Comparison of ENCODE assay signal across 7 cellular contexts in the genomic region with DNA sequence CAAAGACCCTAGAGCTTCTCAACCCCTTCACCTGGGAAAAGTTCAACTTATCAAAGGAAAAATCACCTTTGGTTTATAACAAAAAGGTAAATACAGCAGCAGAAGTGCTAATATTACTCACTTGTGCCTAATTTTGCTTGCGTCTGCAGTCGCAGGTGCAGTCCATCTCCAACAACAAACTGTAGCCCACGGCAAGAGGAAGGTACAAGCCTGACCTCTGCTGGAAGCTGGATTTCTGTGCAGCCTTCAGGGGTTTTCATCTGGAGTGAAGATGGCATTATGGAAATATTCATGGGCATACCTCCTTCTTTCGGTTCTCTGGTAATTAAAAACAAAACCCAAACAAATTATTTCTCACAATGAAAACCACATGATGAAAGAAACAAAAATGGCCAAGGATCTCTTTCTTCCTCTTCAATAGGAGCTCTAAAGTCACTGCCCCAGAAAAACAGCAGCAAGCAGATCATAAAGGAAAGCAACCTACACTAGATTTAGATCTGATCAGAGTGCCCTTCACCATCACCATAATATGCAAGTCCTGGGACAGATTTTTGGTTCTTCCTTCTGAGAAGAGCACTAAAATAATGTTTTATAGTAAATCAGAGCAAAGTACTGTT. TPM values are rescaled to one million over a fixed set of nuclear protein-coding genes. Genes with fewer than 3 reads are reported as not detected.
DNase-seq lines count a peak whose midpoint lies in the region; ATAC-seq and TF ChIP-seq lines count a peak whose summit lies in the region.

No MANE protein-coding gene starts in this region.

- no peak overlapping the region for H3K4me3 ChIP-seq in thoracic aorta

- TF ChIP-seq CTCF in thoracic aorta (IDR thresholded peaks at IDR 0.05), result peak; percentile 31

- ATAC-seq in GM18909 (IDR thresholded peaks at IDR 0.05; ENCODE audit: poor library complexity, unreplicated experiment), result peak; percentile 78
- ATAC-seq in HG03064 (IDR thresholded peaks at IDR 0.05; ENCODE audit: low read depth, unreplicated experiment), result peak; percentile 75
- no peak for ATAC-seq in thoracic aorta (ENCODE audit: insufficient number of reproducible peaks, low FRiP score, low read depth)

- no peaks in the 10 kb centered on the region for H3K9me3 ChIP-seq in thoracic aorta

- no peaks in the 10 kb centered on the region for H3K36me3 ChIP-seq in thoracic aorta

- H3K27me3 ChIP-seq in thoracic aorta (replicated peaks; ENCODE audit: insufficient read depth), result no peaks in the 10 kb centered on the region

- no peak overlapping the region for H3K27ac ChIP-seq in thoracic aorta

- peaks cover 0 to 4% of the 10 kb centered on the region in 2 donors for H3K4me1 ChIP-seq in thoracic aorta (ENCODE audit: control insufficient read depth in 1 of 2, low read depth in 2 of 2)

- DNase-seq in DMS79 (lab: John Stamatoyannopoulos, UW), result peak; percentile 16
- DNase-seq in NCI-H2196 treated with DMSO at 0.1 percent for 48 hours (lab: John Stamatoyannopoulos, UW; ENCODE audit: unreplicated experiment), result peak; percentile 13
- peak in 37 of 58 donors; percentile 3 to 72 (median 17) for DNase-seq in anterior cingulate cortex (lab: John Stamatoyannopoulos, UW)
- DNase-seq in iPS-NIHi7 (ENCODE audit: extremely low spot score), result peak; percentile 45
- DNase-seq in thoracic aorta (ENCODE audit: low spot score), result no peak

RNA-seq across cellular contexts. Expression of a gene that starts 7.8 kb away (rescaled TPM):
- 10 to 100 TPM in 1 of 2 donors, 1 to 10 TPM in 1; 9.6 to 14.0 TPM for total RNA-seq in thoracic aorta

RNA-seq across cellular contexts. Expression of a gene that starts 9.7 kb away (rescaled TPM):
- 10 to 100 TPM; 37.9 to 39.4 TPM for total RNA-seq in thoracic aorta
